8 cellular contexts compared by ENCODE assay signal in the genomic region with DNA sequence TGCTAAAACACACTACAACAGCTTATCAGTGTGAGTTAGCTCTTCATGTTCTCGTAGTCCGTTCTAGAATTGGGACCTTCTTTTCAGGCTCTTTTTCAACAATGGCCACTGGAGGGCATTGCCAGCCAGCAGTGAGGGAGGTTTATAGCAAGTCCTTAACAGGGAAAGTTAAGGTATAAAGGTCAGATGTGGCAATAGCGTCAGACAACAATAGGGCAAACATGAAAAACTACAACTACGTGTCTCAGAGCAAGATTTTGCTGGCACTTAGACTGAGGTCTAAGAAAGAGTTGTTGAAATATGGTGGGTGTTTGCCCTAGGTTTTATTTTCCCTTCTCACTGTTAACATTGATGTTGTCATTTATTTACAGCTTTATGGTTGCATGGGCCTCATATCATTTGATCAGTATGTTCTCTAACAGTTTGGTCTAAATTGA.
DNase-seq lines count a peak whose midpoint lies in the region; ATAC-seq and TF ChIP-seq lines count a peak whose summit lies in the region.

No MANE protein-coding gene starts in this region.

- H3K4me3 ChIP-seq in HAP-1 = no peak overlapping the region

- intact Hi-C loops in natural killer cell (cut with micrococcal nuclease) = no loop called here

- H3K27me3 Mint-ChIP-seq in chondrocyte (ENCODE audit: low read depth) (peaks cover 1% of the 10 kb centered on the region), natural killer cell (ENCODE audit: low read depth in 2 of 2) (no peaks in the 10 kb centered on the region)

- no peaks in the 10 kb centered on the region for H3K36me3 ChIP-seq in HAP-1 (replicated peaks)

- no peak for ATAC-seq in GM18907 (IDR thresholded peaks at IDR 0.05; ENCODE audit: unreplicated experiment)
- ATAC-seq in natural killer cell = no peak

- TF ChIP-seq CTCF in chondrocyte (IDR thresholded peaks at IDR 0.05) (peak; percentile 91), natural killer cell (IDR thresholded peaks at IDR 0.05) (no peak)

- no peak overlapping the region for H3K4me3 Mint-ChIP-seq in chondrocyte (ENCODE audit: unreplicated experiment)
- no peak overlapping the region for H3K4me3 Mint-ChIP-seq in natural killer cell

- H3K9me3 Mint-ChIP-seq in chondrocyte (ENCODE audit: low read depth) (no peaks in the 10 kb centered on the region), natural killer cell (peaks cover 3 to 11% of the 10 kb centered on the region in 2 donors)

- H3K9me3 ChIP-seq in HAP-1 = no peaks in the 10 kb centered on the region

- H3K27ac Mint-ChIP-seq in chondrocyte (ENCODE audit: unreplicated experiment) = no peak overlapping the region
- no peak overlapping the region for H3K27ac Mint-ChIP-seq in natural killer cell

- peaks cover 31% of the 10 kb centered on the region for H3K4me1 Mint-ChIP-seq in chondrocyte (ENCODE audit: low read depth)
- H3K4me1 Mint-ChIP-seq in natural killer cell = no peaks in the 10 kb centered on the region

- H3K4me1 ChIP-seq in HAP-1 = peaks cover 11% of the 10 kb centered on the region

- DNase-seq in DMS114 treated with DMSO at 0.1 percent for 48 hours (lab: John Stamatoyannopoulos, UW; ENCODE audit: unreplicated experiment) (peak; percentile 4), HAP-1 (ENCODE audit: low spot score in 2 of 2) (peak; percentile 64 to 68), NOMO-1 (lab: John Stamatoyannopoulos, UW; ENCODE audit: unreplicated experiment in 2 of 2) (peak; percentile 54 to 87), chondrocyte (ENCODE audit: low spot score) (no peak), medulla oblongata (ENCODE audit: extremely low spot score) (peak; percentile 47), natural killer cell (no peak)
- DNase-seq in stimulated activated CD4-positive, alpha-beta T cell treated with anti-CD3 and anti-CD28 coated beads, Interleukin-12 subunit alpha, Interleukin-12 subunit beta, amount 100 ng/mL, for 4 hours = no peak

- no peaks in the 10 kb centered on the region for H3K27me3 ChIP-seq in HAP-1 (ENCODE audit: low read depth)

- in situ Hi-C loops in HAP-1 (cut with MboI; ENCODE audit: low sequenced_read_pairs) = no loop called here

- no peaks in the 10 kb centered on the region for H3K36me3 Mint-ChIP-seq in chondrocyte (ENCODE audit: low read depth)
- no peaks in the 10 kb centered on the region for H3K36me3 Mint-ChIP-seq in natural killer cell

Comparison
In these comparisons a context has a peak if more than half of its experiments do, and no peak if none do; other contexts are left out.
1. DNase-seq: peak in DMS114 treated with DMSO at 0.1 percent for 48 hours (single experiment), HAP-1 (2 of 2), NOMO-1 (2 of 2) and medulla oblongata (single experiment); none in chondrocyte (single experiment), stimulated activated CD4-positive, alpha-beta T cell treated with anti-CD3 and anti-CD28 coated beads, Interleukin-12 subunit alpha, Interleukin-12 subunit beta, amount 100 ng/mL, for 4 hours (single experiment) and natural killer cell (single experiment).